Comparison of ENCODE assay signal across 2 cellular contexts in the genomic region with DNA sequence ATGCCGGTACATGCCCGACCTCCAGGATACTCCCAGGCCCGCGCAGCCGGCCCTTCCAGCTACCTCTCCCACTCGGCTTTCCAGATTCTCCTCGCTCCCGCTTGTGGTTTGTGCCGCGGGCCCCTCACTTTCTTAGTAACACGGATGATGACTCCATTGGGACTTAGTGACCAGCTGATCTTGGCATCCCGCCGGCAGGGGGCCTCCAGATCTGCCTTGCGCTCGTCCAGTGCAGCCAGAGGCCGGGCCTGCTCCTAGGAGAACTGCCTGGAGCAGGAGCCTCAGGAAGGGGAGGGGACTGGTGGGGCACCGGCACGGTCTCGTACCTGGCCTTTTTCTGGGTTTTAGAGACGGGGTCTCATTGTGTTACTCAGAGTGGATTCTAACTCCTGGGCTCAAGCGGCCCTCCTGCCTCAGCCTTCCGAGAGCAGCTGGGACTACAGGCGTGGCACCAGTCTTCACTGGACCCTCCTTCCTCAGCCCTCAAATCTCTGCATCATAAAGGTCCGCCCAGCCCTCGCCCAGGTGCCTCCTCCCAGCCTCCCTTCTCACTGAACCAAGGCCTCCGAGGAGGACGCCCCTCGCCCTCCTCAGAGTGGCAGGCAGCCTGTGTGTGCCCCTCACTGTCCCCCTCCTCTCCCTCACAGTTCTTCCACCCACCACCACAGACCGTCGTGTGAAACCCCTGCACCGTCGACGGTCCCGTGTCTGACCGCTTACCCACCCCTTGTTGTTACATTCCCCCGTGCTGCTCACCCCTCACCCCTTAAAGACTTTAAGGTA.
TF ChIP-seq lines count a peak whose summit lies in the region.

No MANE protein-coding gene starts in this region.

TF ChIP-seq in GM23338, 12 proteins besides CTCF, POLR2A, EP300 and RAD21 (continued from another document):
- TF ChIP-seq, protein P1, sequence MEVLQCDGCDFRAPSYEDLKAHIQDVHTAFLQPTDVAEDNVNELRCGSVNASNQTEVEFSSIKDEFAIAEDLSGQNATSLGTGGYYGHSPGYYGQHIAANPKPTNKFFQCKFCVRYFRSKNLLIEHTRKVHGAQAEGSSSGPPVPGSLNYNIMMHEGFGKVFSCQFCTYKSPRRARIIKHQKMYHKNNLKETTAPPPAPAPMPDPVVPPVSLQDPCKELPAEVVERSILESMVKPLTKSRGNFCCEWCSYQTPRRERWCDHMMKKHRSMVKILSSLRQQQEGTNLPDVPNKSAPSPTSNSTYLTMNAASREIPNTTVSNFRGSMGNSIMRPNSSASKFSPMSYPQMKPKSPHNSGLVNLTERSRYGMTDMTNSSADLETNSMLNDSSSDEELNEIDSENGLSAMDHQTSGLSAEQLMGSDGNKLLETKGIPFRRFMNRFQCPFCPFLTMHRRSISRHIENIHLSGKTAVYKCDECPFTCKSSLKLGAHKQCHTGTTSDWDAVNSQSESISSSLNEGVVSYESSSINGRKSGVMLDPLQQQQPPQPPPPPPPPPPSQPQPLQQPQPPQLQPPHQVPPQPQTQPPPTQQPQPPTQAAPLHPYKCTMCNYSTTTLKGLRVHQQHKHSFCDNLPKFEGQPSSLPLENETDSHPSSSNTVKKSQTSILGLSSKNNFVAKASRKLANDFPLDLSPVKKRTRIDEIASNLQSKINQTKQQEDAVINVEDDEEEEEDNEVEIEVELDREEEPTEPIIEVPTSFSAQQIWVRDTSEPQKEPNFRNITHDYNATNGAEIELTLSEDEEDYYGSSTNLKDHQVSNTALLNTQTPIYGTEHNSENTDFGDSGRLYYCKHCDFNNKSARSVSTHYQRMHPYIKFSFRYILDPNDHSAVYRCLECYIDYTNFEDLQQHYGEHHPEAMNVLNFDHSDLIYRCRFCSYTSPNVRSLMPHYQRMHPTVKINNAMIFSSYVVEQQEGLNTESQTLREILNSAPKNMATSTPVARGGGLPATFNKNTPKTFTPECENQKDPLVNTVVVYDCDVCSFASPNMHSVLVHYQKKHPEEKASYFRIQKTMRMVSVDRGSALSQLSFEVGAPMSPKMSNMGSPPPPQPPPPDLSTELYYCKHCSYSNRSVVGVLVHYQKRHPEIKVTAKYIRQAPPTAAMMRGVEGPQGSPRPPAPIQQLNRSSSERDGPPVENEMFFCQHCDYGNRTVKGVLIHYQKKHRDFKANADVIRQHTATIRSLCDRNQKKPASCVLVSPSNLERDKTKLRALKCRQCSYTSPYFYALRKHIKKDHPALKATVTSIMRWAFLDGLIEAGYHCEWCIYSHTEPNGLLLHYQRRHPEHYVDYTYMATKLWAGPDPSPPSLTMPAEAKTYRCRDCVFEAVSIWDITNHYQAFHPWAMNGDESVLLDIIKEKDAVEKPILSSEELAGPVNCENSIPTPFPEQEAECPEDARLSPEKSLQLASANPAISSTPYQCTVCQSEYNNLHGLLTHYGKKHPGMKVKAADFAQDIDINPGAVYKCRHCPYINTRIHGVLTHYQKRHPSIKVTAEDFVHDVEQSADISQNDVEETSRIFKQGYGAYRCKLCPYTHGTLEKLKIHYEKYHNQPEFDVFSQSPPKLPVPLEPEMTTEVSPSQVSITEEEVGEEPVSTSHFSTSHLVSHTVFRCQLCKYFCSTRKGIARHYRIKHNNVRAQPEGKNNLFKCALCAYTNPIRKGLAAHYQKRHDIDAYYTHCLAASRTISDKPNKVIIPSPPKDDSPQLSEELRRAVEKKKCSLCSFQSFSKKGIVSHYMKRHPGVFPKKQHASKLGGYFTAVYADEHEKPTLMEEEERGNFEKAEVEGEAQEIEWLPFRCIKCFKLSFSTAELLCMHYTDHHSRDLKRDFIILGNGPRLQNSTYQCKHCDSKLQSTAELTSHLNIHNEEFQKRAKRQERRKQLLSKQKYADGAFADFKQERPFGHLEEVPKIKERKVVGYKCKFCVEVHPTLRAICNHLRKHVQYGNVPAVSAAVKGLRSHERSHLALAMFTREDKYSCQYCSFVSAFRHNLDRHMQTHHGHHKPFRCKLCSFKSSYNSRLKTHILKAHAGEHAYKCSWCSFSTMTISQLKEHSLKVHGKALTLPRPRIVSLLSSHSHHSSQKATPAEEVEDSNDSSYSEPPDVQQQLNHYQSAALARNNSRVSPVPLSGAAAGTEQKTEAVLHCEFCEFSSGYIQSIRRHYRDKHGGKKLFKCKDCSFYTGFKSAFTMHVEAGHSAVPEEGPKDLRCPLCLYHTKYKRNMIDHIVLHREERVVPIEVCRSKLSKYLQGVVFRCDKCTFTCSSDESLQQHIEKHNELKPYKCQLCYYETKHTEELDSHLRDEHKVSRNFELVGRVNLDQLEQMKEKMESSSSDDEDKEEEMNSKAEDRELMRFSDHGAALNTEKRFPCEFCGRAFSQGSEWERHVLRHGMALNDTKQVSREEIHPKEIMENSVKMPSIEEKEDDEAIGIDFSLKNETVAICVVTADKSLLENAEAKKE (CRISPR knock-in tag; IDR thresholded peaks at IDR 0.05), result no peak
- no peak for TF ChIP-seq REST (IDR thresholded peaks at IDR 0.05; ENCODE audit: unreplicated experiment)

TF ChIP-seq in WTC11, 78 proteins besides CTCF, POLR2A, EP300 and RAD21 (continued from another document):
- no peak for TF ChIP-seq TEAD4 (CRISPR knock-in tag; IDR thresholded peaks at IDR 0.05)
- TF ChIP-seq CDX4 (CRISPR knock-in tag; IDR thresholded peaks at IDR 0.05; ENCODE audit: borderline replicate concordance), result no peak
- no peak for TF ChIP-seq ZNF219 (CRISPR knock-in tag; IDR thresholded peaks at IDR 0.05; ENCODE audit: borderline replicate concordance)
- TF ChIP-seq AR (CRISPR knock-in tag; IDR thresholded peaks at IDR 0.05), result no peak
- no peak for TF ChIP-seq ZNF317 (CRISPR knock-in tag; IDR thresholded peaks at IDR 0.05; ENCODE audit: borderline replicate concordance, low read depth)
- no peak for TF ChIP-seq OVOL2 (CRISPR knock-in tag; IDR thresholded peaks at IDR 0.05; ENCODE audit: borderline replicate concordance)
- TF ChIP-seq TEAD1 (CRISPR knock-in tag; IDR thresholded peaks at IDR 0.05), result no peak
- TF ChIP-seq, protein P2, sequence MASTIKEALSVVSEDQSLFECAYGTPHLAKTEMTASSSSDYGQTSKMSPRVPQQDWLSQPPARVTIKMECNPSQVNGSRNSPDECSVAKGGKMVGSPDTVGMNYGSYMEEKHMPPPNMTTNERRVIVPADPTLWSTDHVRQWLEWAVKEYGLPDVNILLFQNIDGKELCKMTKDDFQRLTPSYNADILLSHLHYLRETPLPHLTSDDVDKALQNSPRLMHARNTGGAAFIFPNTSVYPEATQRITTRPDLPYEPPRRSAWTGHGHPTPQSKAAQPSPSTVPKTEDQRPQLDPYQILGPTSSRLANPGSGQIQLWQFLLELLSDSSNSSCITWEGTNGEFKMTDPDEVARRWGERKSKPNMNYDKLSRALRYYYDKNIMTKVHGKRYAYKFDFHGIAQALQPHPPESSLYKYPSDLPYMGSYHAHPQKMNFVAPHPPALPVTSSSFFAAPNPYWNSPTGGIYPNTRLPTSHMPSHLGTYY (CRISPR knock-in tag; IDR thresholded peaks at IDR 0.05), result no peak
- no peak for TF ChIP-seq ESRRA (CRISPR knock-in tag; IDR thresholded peaks at IDR 0.05; ENCODE audit: borderline replicate concordance)
- TF ChIP-seq, protein P3, sequence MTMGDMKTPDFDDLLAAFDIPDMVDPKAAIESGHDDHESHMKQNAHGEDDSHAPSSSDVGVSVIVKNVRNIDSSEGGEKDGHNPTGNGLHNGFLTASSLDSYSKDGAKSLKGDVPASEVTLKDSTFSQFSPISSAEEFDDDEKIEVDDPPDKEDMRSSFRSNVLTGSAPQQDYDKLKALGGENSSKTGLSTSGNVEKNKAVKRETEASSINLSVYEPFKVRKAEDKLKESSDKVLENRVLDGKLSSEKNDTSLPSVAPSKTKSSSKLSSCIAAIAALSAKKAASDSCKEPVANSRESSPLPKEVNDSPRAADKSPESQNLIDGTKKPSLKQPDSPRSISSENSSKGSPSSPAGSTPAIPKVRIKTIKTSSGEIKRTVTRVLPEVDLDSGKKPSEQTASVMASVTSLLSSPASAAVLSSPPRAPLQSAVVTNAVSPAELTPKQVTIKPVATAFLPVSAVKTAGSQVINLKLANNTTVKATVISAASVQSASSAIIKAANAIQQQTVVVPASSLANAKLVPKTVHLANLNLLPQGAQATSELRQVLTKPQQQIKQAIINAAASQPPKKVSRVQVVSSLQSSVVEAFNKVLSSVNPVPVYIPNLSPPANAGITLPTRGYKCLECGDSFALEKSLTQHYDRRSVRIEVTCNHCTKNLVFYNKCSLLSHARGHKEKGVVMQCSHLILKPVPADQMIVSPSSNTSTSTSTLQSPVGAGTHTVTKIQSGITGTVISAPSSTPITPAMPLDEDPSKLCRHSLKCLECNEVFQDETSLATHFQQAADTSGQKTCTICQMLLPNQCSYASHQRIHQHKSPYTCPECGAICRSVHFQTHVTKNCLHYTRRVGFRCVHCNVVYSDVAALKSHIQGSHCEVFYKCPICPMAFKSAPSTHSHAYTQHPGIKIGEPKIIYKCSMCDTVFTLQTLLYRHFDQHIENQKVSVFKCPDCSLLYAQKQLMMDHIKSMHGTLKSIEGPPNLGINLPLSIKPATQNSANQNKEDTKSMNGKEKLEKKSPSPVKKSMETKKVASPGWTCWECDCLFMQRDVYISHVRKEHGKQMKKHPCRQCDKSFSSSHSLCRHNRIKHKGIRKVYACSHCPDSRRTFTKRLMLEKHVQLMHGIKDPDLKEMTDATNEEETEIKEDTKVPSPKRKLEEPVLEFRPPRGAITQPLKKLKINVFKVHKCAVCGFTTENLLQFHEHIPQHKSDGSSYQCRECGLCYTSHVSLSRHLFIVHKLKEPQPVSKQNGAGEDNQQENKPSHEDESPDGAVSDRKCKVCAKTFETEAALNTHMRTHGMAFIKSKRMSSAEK (CRISPR knock-in tag; IDR thresholded peaks at IDR 0.05; ENCODE audit: borderline replicate concordance), result no peak
- no peak for TF ChIP-seq HMGA2 (CRISPR knock-in tag; IDR thresholded peaks at IDR 0.05)
TF ChIP-seq in WTC11: peak in this region for 0.
